ENCODE assay signal across 22 cellular contexts in genomic region chr21:37647781-37648180, GRCh38.
DNase-seq lines count a peak whose midpoint lies in the region; FAIRE-seq and TF ChIP-seq lines count a peak whose summit lies in the region.
"Had no signal": no experiment of that assay in that cellular context is flagged by ENCODE, and none has a peak within 500 bp of the region (broad histone marks: within the 10 kb centered on the region; RNA-seq: fewer than 3 reads in every experiment).

No MANE protein-coding gene starts in this region.

- no peaks in the 10 kb centered on the region for H3K79me1 ChIP-seq in H1 (ENCODE audit: low read depth, low read length)

- peak overlapping the region; percentile 83 for H2AK5ac ChIP-seq in H1 (ENCODE audit: low read depth, low read length)

- 94% methylated on average over 4 of the region's 4 CpGs; no CpG with 5 or more reads in 1 of the 2 experiments for WGBS in H1 (ENCODE audit: extremely low coverage in 1 of 2, insufficient coverage in 1 of 2, insufficient read length in 1 of 2, insufficient replicate concordance in 2 of 2, low coverage in 1 of 2, low lambda C conversion rate in 2 of 2, missing lambda C conversion rate in 1 of 2), 2 experiments
- 60 to 82% methylated on average over 2 to 4 of the region's 4 CpGs for WGBS in transverse colon (ENCODE audit: low coverage in 1 of 2), 2 donors

- H3K27me3 ChIP-seq in H1 (replicated peaks in 1 of 4; ENCODE audit: control insufficient read depth in 3 of 4, extremely low read depth in 1 of 4, insufficient read depth in 3 of 4, low read length in 3 of 4) (no peaks in the 10 kb centered on the region), keratinocyte (ENCODE audit: control insufficient read depth, extremely low read depth, insufficient read depth, low read length) (peaks cover 5% of the 10 kb centered on the region), transverse colon (peaks cover 15% of the 10 kb centered on the region)
- H3K27me3 ChIP-seq: SJCRH30 had no signal

- H4K5ac ChIP-seq in H1 (ENCODE audit: insufficient read length, low read depth, low read length) = no peak overlapping the region

- CTCF ChIA-PET in RWPE1 (lab: Yijun Ruan, JAX) = interaction anchor here (0.5 kb wide), 1 partner anchor 127 kb away, joined by 3 read pairs; no protein-coding TSS in a partner anchor
- CTCF ChIA-PET in H1 (lab: Charles Lee; ENCODE audit: partially characterized antibody) = interaction anchor here (0.6 to 1.6 kb wide), 6 partner anchors 10 to 1003 kb away, joined by 3 to 7 read pairs (median 4); no protein-coding TSS in a partner anchor

- peak overlapping the region; percentile 48; the same call in 1 of the 2 replicates for H2BK15ac ChIP-seq in H1 (ENCODE audit: low read length)

- in situ Hi-C loops in transverse colon (cut with MboI; ENCODE audit: low pct_ligation_motif_present in 1 of 4, low pct_unique_long_range_greater_than_20kb in 1 of 4, low sequenced_read_pairs in 3 of 4) = no loop called here

- no peak overlapping the region for H3K4me2 ChIP-seq in H1 (ENCODE audit: insufficient read depth in 1 of 2, low read depth in 2 of 2, low read length in 2 of 2)
- H3K4me2 ChIP-seq in keratinocyte (ENCODE audit: control insufficient read depth, extremely low read depth, insufficient read depth, low read depth, low read length) = peak overlapping the region; percentile 64
- H3K4me2 ChIP-seq: A549 had no signal

- H2BK20ac ChIP-seq in H1 (ENCODE audit: low read length) = peak overlapping the region; percentile 41; the same call in 1 of the 2 replicates

- intact Hi-C loops in transverse colon (cut with DNase I; ENCODE audit: low total_unique reads) = no loop called here

- H3K9me1 ChIP-seq in keratinocyte (ENCODE audit: control insufficient read depth, extremely low read depth, insufficient read depth, low read length) = peaks cover 2% of the 10 kb centered on the region

- TF ChIP-seq EP300 in H1 (IDR thresholded peaks at IDR 0.05; ENCODE audit: borderline replicate concordance in 1 of 2, low read depth in 2 of 2, low read length in 2 of 2) (no peak), transverse colon (IDR thresholded peaks at IDR 0.05; ENCODE audit: low read depth) (no peak)

- peak overlapping the region; percentile 53; the same call in 1 of the 2 replicates for H2BK12ac ChIP-seq in H1 (ENCODE audit: low read depth, low read length)

- H2AFZ ChIP-seq in H1 (ENCODE audit: low read length) (no peak overlapping the region), keratinocyte (ENCODE audit: control insufficient read depth, low read length) (peak overlapping the region; percentile 59)

- dilution Hi-C loops in keratinocyte (cut with MboI; ENCODE audit: extremely low pct_ligation_motif_present, low sequenced_read_pairs) = no loop called here

- peak overlapping the region; percentile 10 for H3K4ac ChIP-seq in H1 (replicated peaks; ENCODE audit: insufficient read length, low read depth, low read length)

- peak; percentile 47 for DNase-seq in RWPE1 (ENCODE audit: low spot score)
- no peak for DNase-seq in H1 (ENCODE audit: low read depth in 1 of 2, low spot score in 2 of 2)
- DNase-seq in keratinocyte (ENCODE audit: low read depth, low spot score) = no peak
- peak; percentile 73 for DNase-seq in renal cortical epithelial cell (ENCODE audit: low read depth)
- DNase-seq in transverse colon = no peak
- DNase-seq in DMS 273 (lab: John Stamatoyannopoulos, UW; ENCODE audit: unreplicated experiment) = no peak
- no peak for DNase-seq in NCI-H69 (lab: John Stamatoyannopoulos, UW)
- DNase-seq: EL; GF-D8; MM.1S; NCI-H1092; NCI-H1436; NCI-H1930; NCI-H2227 treated with DMSO at 0.1 percent for 48 hours; NCI-H510A; NCI-H748 treated with DMSO at 0.1 percent for 48 hours; NK-92 treated with Interleukin-12 subunit alpha and Interleukin-12 subunit beta, amount 100 ng/mL, for 24 hours; SJCRH30 had no signal

- H3K14ac ChIP-seq in H1 (ENCODE audit: insufficient read length) = no peak overlapping the region

- H4K8ac ChIP-seq in H1 (ENCODE audit: extremely low read depth, insufficient read depth, low read length) = no peak overlapping the region

- no peaks in the 10 kb centered on the region for H3K23me2 ChIP-seq in H1 (ENCODE audit: low read depth, low read length)

- no peak overlapping the region for H3K4me3 ChIP-seq in H1 (ENCODE audit: extremely low read depth in 1 of 4, insufficient read depth in 2 of 4, low read depth in 3 of 4, low read length in 4 of 4)
- no peak overlapping the region for H3K4me3 ChIP-seq in keratinocyte (ENCODE audit: control insufficient read depth in 2 of 3, extremely low read depth in 1 of 3, insufficient read depth in 2 of 3, low read depth in 1 of 3, low read length in 3 of 3)
- no peak overlapping the region for H3K4me3 ChIP-seq in transverse colon
- H3K4me3 ChIP-seq: A549, K562, SJCRH30 had no signal

- H2BK120ac ChIP-seq in H1 (replicated peaks; ENCODE audit: low read depth, low read length) = no peak overlapping the region

- FAIRE-seq in H1 (lab: Jason Lieb, UNC) (no peak), keratinocyte (lab: Jason Lieb, UNC) (peak; percentile 98)
- FAIRE-seq: A549, D721Med, H54, K562 had no signal

- H3K56ac ChIP-seq in H1 (replicated peaks; ENCODE audit: insufficient read length, low read depth, low read length) = no peak overlapping the region

- H3K79me2 ChIP-seq in H1 (ENCODE audit: control insufficient read depth in 1 of 2, insufficient read depth in 2 of 2, low read length in 2 of 2) = no peaks in the 10 kb centered on the region
- H3K79me2 ChIP-seq in keratinocyte (ENCODE audit: control insufficient read depth, insufficient read depth, low read length) = no peaks in the 10 kb centered on the region

- no peak for TF ChIP-seq POLR2A in H1 (IDR thresholded peaks at IDR 0.05; ENCODE audit: control extremely low read depth in 1 of 2, low read depth in 2 of 2, low read length in 2 of 2)
- TF ChIP-seq POLR2A in transverse colon (IDR thresholded peaks at IDR 0.05) = no peak

- peak overlapping the region; percentile 74 for H3K27ac ChIP-seq in RWPE1
- no peak overlapping the region for H3K27ac ChIP-seq in H1 (ENCODE audit: low read depth, low read length)
- H3K27ac ChIP-seq in keratinocyte (ENCODE audit: control insufficient read depth, insufficient read depth, low read length) = peak overlapping the region; percentile 71
- no peak overlapping the region for H3K27ac ChIP-seq in transverse colon
- H3K27ac ChIP-seq: A549, SJCRH30 had no signal

- POLR2A ChIA-PET in RWPE1 (lab: Yijun Ruan, JAX; ENCODE audit: low non-redundant PET) = interaction anchor here (1.0 kb wide), 1 partner anchor 84 kb away, joined by 4 read pairs; no protein-coding TSS in a partner anchor
- POLR2A ChIA-PET in H1 (lab: Charles Lee; ENCODE audit: partially characterized antibody) = interaction anchor here (1.6 kb wide), 1 partner anchor 8 kb away, joined by 6 read pairs; no protein-coding TSS in a partner anchor

- H3K9me3 ChIP-seq in H1 (ENCODE audit: insufficient read depth in 2 of 2, low read depth in 1 of 2, low read length in 1 of 2) = no peaks in the 10 kb centered on the region
- no peaks in the 10 kb centered on the region for H3K9me3 ChIP-seq in keratinocyte (ENCODE audit: control insufficient read depth, low read depth, low read length)
- no peaks in the 10 kb centered on the region for H3K9me3 ChIP-seq in transverse colon
- H3K9me3 ChIP-seq: A549, SJCRH30 had no signal

- peak overlapping the region; percentile 63 for H4K91ac ChIP-seq in H1 (replicated peaks; ENCODE audit: insufficient read length, low read length)

- H3K23ac ChIP-seq in H1 (ENCODE audit: insufficient read length) = no peak overlapping the region

- H3K36me3 ChIP-seq in H1 (ENCODE audit: control insufficient read depth in 2 of 4, insufficient read depth in 4 of 4, low read length in 3 of 4) (no peaks in the 10 kb centered on the region), keratinocyte (ENCODE audit: control insufficient read depth in 2 of 2, extremely low read depth in 1 of 2, insufficient read depth in 2 of 2, low read length in 2 of 2) (no peaks in the 10 kb centered on the region), transverse colon (no peaks in the 10 kb centered on the region)
- H3K36me3 ChIP-seq: SJCRH30 had no signal

- H4K20me1 ChIP-seq in H1 (replicated peaks in 1 of 2; ENCODE audit: control insufficient read depth in 1 of 2, insufficient read depth in 2 of 2, low read length in 2 of 2) = no peaks in the 10 kb centered on the region
- H4K20me1 ChIP-seq in keratinocyte (ENCODE audit: control insufficient read depth, extremely low read depth, insufficient read depth, low read length) = no peaks in the 10 kb centered on the region

- TF ChIP-seq RAD21 in H1 (IDR thresholded peaks at IDR 0.05 in 1 of 2, conservative IDR thresholded peaks at IDR 0.05 in 1 of 2; ENCODE audit: low read depth in 2 of 2, low read length in 2 of 2) = no peak

- H3K9ac ChIP-seq in H1 (replicated peaks in 1 of 4; ENCODE audit: extremely low read depth in 1 of 4, low read depth in 3 of 4, low read length in 3 of 4) (no peak overlapping the region), keratinocyte (ENCODE audit: control insufficient read depth, extremely low read depth, insufficient read depth, low read length) (no peak overlapping the region)

- H3K4me1 ChIP-seq in H1 (replicated peaks in 1 of 4; ENCODE audit: control insufficient read depth in 3 of 4, insufficient read depth in 4 of 4, low read length in 3 of 4) (no peaks in the 10 kb centered on the region), keratinocyte (ENCODE audit: control insufficient read depth, extremely low read depth, insufficient read depth, low read length) (peaks cover 26% of the 10 kb centered on the region), transverse colon (no peaks in the 10 kb centered on the region)
- H3K4me1 ChIP-seq: A549, SJCRH30 had no signal

- H2BK5ac ChIP-seq in H1 (ENCODE audit: low read depth, low read length) = peak overlapping the region; percentile 76; the same call in 1 of the 2 replicates

- peak overlapping the region; percentile 81; the same call in 1 of the 2 replicates for H3K18ac ChIP-seq in H1 (ENCODE audit: extremely low read depth, low read length)

- TF ChIP-seq CTCF in RWPE1 (conservative IDR thresholded peaks at IDR 0.05; ENCODE audit: low read depth) (no peak), H1 (IDR thresholded peaks at IDR 0.05; ENCODE audit: control extremely low read depth in 1 of 3, insufficient read depth in 1 of 3, low read depth in 1 of 3, low read length in 3 of 3) (no peak), keratinocyte (optimal IDR thresholded peaks at IDR 0.05 in 1 of 3, IDR thresholded peaks at IDR 0.05 in 1 of 3, conservative IDR thresholded peaks at IDR 0.05 in 1 of 3; ENCODE audit: extremely low read depth in 1 of 3, insufficient read depth in 2 of 3, low read length in 3 of 3) (no peak), transverse colon (IDR thresholded peaks at IDR 0.05) (no peak)

TF ChIP-seq in H1, 55 proteins besides CTCF, POLR2A, EP300 and RAD21:
- TF ChIP-seq NRF1 (IDR thresholded peaks at IDR 0.05; ENCODE audit: low read depth, low read length) (no peak), HDAC6 (IDR thresholded peaks at IDR 0.05; ENCODE audit: low read depth, low read length) (no peak)
TF ChIP-seq in H1: peak in this region for 0.

Comparison
In these comparisons a context has a peak if more than half of its experiments do, and no peak if none do; other contexts are left out.
1. DNase-seq: peak in RWPE1 (single experiment) and renal cortical epithelial cell (single experiment); none in H1 (0 of 2), keratinocyte (single experiment), transverse colon (single experiment), DMS 273 (single experiment) and NCI-H69 (single experiment).
2. H3K27ac ChIP-seq: peak in RWPE1 (single experiment) and keratinocyte (single experiment); none in H1 (single experiment) and transverse colon (0 of 4).